34 cellular contexts compared by ENCODE assay signal in the genomic region with DNA sequence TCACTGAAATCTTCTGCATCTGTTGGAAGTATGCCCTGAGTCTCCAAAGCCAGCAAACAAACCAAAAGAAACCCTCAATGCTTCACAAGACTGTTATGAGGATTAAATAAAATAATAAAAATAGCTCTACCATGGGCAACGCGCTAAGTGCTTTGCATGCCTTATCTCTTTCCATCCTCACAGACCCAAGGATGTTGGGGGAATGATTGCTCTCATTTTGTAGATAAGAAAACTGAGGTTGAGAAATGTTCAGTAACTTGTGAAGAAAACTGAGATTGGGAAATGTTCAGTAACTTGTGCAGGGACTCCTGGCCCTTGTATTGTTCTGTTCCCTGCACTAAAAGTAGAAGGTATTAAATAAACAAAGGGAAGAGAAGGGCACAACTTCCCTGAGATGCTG. TPM values are rescaled to one million over a fixed set of nuclear protein-coding genes. Genes with fewer than 3 reads are reported as not detected.
"Had no signal": no experiment of that assay in that cellular context is flagged by ENCODE, and none has a peak within 500 bp of the region (broad histone marks: within the 10 kb centered on the region; RNA-seq: fewer than 3 reads in every experiment).

No MANE protein-coding gene starts in this region.

- H3K9ac ChIP-seq: neural progenitor cell, parathyroid adenoma had no signal

- H3K36me3 Mint-ChIP-seq: activated naive CD4-positive, alpha-beta T cell treated with anti-CD3 and anti-CD28 coated beads, Interleukin-2, amount 50 U/mL, for 24 hours; natural killer cell; neural progenitor cell had no signal

- ATAC-seq: activated CD4-positive, CD25-positive, alpha-beta regulatory T cell treated with anti-CD3 and anti-CD28 coated beads, Interleukin-2, amount 50 U/mL, for 24 hours; activated naive CD8-positive, alpha-beta T cell treated with anti-CD3 and anti-CD28 coated beads, Interleukin-2, amount 50 U/mL, for 24 hours; esophagus mucosa; heart left ventricle; left ventricle myocardium superior; natural killer cell; right cardiac atrium; stimulated activated naive CD8-positive, alpha-beta T cell treated with anti-CD3 and anti-CD28 coated beads, Interleukin-15, Interleukin-2, amounts not matched to agents 100 U/mL and 50 U/mL, for 24 hours; upper lobe of right lung had no signal

- DNase-seq: activated CD4-positive, alpha-beta T cell treated with anti-CD3 and anti-CD28 coated beads for 48 hours; activated CD4-positive, alpha-beta T cell treated with anti-CD3 and anti-CD28 coated beads, Interleukin-2, amount 50 U/mL, for 48 hours; activated CD8-positive, alpha-beta memory T cell treated with anti-CD3 and anti-CD28 coated beads, Interleukin-2, amount 50 U/mL, for 4 hours; activated naive CD8-positive, alpha-beta T cell treated with anti-CD3 and anti-CD28 coated beads, Interleukin-2, amount 50 U/mL, for 24 hours; activated T-cell treated with anti-CD3 and anti-CD28 coated beads, Interleukin-2, amount 50 U/mL, for 48 hours; endodermal cell; foreskin keratinocyte; heart left ventricle; kidney glomerular epithelial cell; left ventricle myocardium superior; natural killer cell; occipital lobe; right cardiac atrium; stimulated activated CD4-positive, alpha-beta T cell treated with anti-CD3 and anti-CD28 coated beads, Interleukin-4, amount 100 ng/mL, for 1 hour; stimulated activated naive CD8-positive, alpha-beta T cell treated with anti-CD3 and anti-CD28 coated beads, Interleukin-15, Interleukin-2, amounts not matched to agents 100 U/mL and 50 U/mL, for 24 hours; SW 1271; T-helper 9 cell; upper lobe of right lung; WERI-Rb-1 had no signal

- H3K9me3 Mint-ChIP-seq: activated naive CD4-positive, alpha-beta T cell treated with anti-CD3 and anti-CD28 coated beads, Interleukin-2, amount 50 U/mL, for 24 hours; activated naive CD8-positive, alpha-beta T cell treated with anti-CD3 and anti-CD28 coated beads, Interleukin-2, amount 50 U/mL, for 24 hours; activated T-helper 2 cell treated with anti-CD3 and anti-CD28 coated beads, Interferon-gamma antibody, Interleukin-2, Interleukin-4, amounts not matched to agents 10 μg/mL and 5 μg/mL and 100 μg/mL, durations not matched to agents 14 hours and 24 hours and 36 hours; central memory CD8-positive, alpha-beta T cell; dendritic cell treated with granulocyte-macrophage colony-stimulating factor and Interleukin-4, amounts not matched to agents 40 ng/mL and 50 ng/mL, for 4 days; endodermal cell; natural killer cell; T-helper 1 cell treated with Interleukin-12 subunit alpha and Interleukin-12 subunit beta and Interleukin-4 antibody, amounts not matched to agents 30 μg/mL and 1 μg/mL, for 36 hours had no signal

- H3K9me3 ChIP-seq: breast epithelium, heart left ventricle, thoracic aorta, upper lobe of right lung had no signal

- H2AFZ ChIP-seq: neural progenitor cell, parathyroid adenoma had no signal

- H3K4me2 ChIP-seq: neural progenitor cell had no signal

- H3K36me3 ChIP-seq: breast epithelium, heart left ventricle, neural progenitor cell, thoracic aorta, upper lobe of right lung had no signal

- H3K4me1 ChIP-seq: breast epithelium, foreskin keratinocyte, parathyroid adenoma had no signal

- H3K4me3 ChIP-seq: breast epithelium, heart left ventricle, neural progenitor cell, thoracic aorta, upper lobe of right lung had no signal

- H3K27ac ChIP-seq: breast epithelium, foreskin keratinocyte, neural progenitor cell, parathyroid adenoma, thoracic aorta, upper lobe of right lung, WERI-Rb-1 had no signal

- H3K27ac Mint-ChIP-seq: activated naive CD4-positive, alpha-beta T cell treated with anti-CD3 and anti-CD28 coated beads, Interleukin-2, amount 50 U/mL, for 24 hours; activated naive CD8-positive, alpha-beta T cell treated with anti-CD3 and anti-CD28 coated beads, Interleukin-2, amount 50 U/mL, for 24 hours; activated T-helper 2 cell treated with anti-CD3 and anti-CD28 coated beads, Interferon-gamma antibody, Interleukin-2, Interleukin-4, amounts not matched to agents 10 μg/mL and 5 μg/mL and 100 μg/mL, durations not matched to agents 14 hours and 24 hours and 36 hours; dendritic cell treated with granulocyte-macrophage colony-stimulating factor and Interleukin-4, amounts not matched to agents 40 ng/mL and 50 ng/mL, for 4 days; endodermal cell; natural killer cell; neural progenitor cell; T-helper 1 cell treated with Interleukin-12 subunit alpha and Interleukin-12 subunit beta and Interleukin-4 antibody, amounts not matched to agents 30 μg/mL and 1 μg/mL, for 36 hours had no signal

- H3K79me2 ChIP-seq: parathyroid adenoma had no signal

- H3K4me3 Mint-ChIP-seq: activated naive CD4-positive, alpha-beta T cell treated with anti-CD3 and anti-CD28 coated beads, Interleukin-2, amount 50 U/mL, for 24 hours; activated naive CD8-positive, alpha-beta T cell treated with anti-CD3 and anti-CD28 coated beads, Interleukin-2, amount 50 U/mL, for 24 hours; central memory CD8-positive, alpha-beta T cell; dendritic cell treated with granulocyte-macrophage colony-stimulating factor and Interleukin-4, amounts not matched to agents 40 ng/mL and 50 ng/mL, for 4 days; endodermal cell; natural killer cell; neural progenitor cell; T-helper 1 cell treated with Interleukin-12 subunit alpha and Interleukin-12 subunit beta and Interleukin-4 antibody, amounts not matched to agents 30 μg/mL and 1 μg/mL, for 36 hours had no signal

RNA-seq across cellular contexts. Expression of a gene that starts 7.9 kb away (rescaled TPM):
- total RNA-seq: activated CD8-positive, alpha-beta memory T cell treated with anti-CD3 and anti-CD28 coated beads for 36 hours; activated T-helper 2 cell treated with anti-CD3 and anti-CD28 coated beads, Interferon-gamma antibody, Interleukin-2, Interleukin-4, amounts not matched to agents 10 μg/mL and 5 μg/mL and 100 μg/mL, durations not matched to agents 14 hours and 24 hours and 36 hours; endodermal cell; esophagus mucosa; foreskin keratinocyte; lung microvascular endothelial cell; natural killer cell; occipital lobe; pulmonary artery endothelial cell; subcutaneous adipose tissue; thoracic aorta; upper lobe of right lung had no signal
